In the genomic region with DNA sequence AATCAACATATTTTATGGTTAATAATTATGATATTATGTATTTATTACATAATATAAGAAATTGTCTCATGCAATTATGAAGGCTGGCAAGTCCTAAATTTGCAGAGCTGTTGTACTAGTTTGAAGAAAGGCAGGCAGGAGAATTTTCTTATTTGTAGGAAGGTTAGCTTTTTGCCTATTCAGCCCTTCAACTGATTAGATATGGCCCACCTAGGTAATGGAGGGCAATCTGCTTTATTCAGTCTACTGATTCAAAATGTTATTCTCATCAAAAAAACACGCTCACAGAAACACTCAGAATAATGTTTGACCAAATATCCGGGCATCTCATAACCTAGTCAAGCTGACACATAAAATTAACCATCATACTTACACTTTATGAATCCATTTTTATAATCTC, we compare ENCODE assay signal across 8 cellular contexts.
"Had no signal": no experiment of that assay in that cellular context is flagged by ENCODE, and none has a peak within 500 bp of the region (broad histone marks: within the 10 kb centered on the region; RNA-seq: fewer than 3 reads in every experiment).

No MANE protein-coding gene starts in this region.

- H3K4me3 ChIP-seq: GM12878 had no signal

- DNase-seq: GDM1, GF-D8 had no signal

- FAIRE-seq: G401.6, GM12878, GM12891, GM12892, GM18507, GM19239 had no signal

- ATAC-seq: GM12878 had no signal
